8 cellular contexts compared by ENCODE assay signal in genomic region chr18:3441290-3441689, GRCh38. TPM values are rescaled to one million over a fixed set of nuclear protein-coding genes. Genes with fewer than 3 reads are reported as not detected.
DNase-seq lines count a peak whose midpoint lies in the region; ATAC-seq and TF ChIP-seq lines count a peak whose summit lies in the region.

No MANE protein-coding gene starts in this region.

- no peak for TF ChIP-seq EP300 in gastroesophageal sphincter (IDR thresholded peaks at IDR 0.05)

- peak; percentile 67 for ATAC-seq in gastroesophageal sphincter
- ATAC-seq in sciatic nerve, result peak; percentile 76
- ATAC-seq in HG02981 (IDR thresholded peaks at IDR 0.05; ENCODE audit: unreplicated experiment), result no peak

- no peaks in the 10 kb centered on the region for H3K27me3 ChIP-seq in gastroesophageal sphincter

- no peaks in the 10 kb centered on the region for H3K36me3 ChIP-seq in gastroesophageal sphincter

- H3K4me1 ChIP-seq in gastroesophageal sphincter, result peaks cover 0 to 3% (median 2%) of the 10 kb centered on the region in 3 donors

- peak; percentile 7 to 56 for DNase-seq in NCI-H524 (lab: John Stamatoyannopoulos, UW)
- DNase-seq in NCI-H524 treated with DMSO at 0.1 percent for 48 hours (lab: John Stamatoyannopoulos, UW), result no peak
- peak; percentile 64 for DNase-seq in RKO (ENCODE audit: low spot score)
- DNase-seq in sciatic nerve (ENCODE audit: low spot score), result no peak
- no peak for DNase-seq in stimulated activated CD8-positive, alpha-beta memory T cell treated with anti-CD3 and anti-CD28 coated beads, Interleukin-4, amount 100 ng/mL, for 48 hours
- DNase-seq in cerebellum (ENCODE audit: low spot score), result no peak

- H3K4me3 ChIP-seq in gastroesophageal sphincter, result no peak overlapping the region

- 9 to 25% methylated on average over 1 to 2 of the region's 2 CpGs for WGBS in gastroesophageal sphincter (ENCODE audit: low coverage in 1 of 2), 2 donors

- no peak overlapping the region for H3K27ac ChIP-seq in gastroesophageal sphincter

- TF ChIP-seq CTCF in gastroesophageal sphincter (IDR thresholded peaks at IDR 0.05), result peak in 3 of 4 experiments; percentile 28 to 51 (median 30)

- no peaks in the 10 kb centered on the region for H3K9me3 ChIP-seq in gastroesophageal sphincter

- intact Hi-C loops in sciatic nerve (cut with DNase I), result loop anchor here (10.0 kb wide), 1 partner anchor 224 kb away; no protein-coding TSS in a partner anchor

- TF ChIP-seq POLR2A in gastroesophageal sphincter (IDR thresholded peaks at IDR 0.05), result no peak

RNA-seq across cellular contexts. Expression of gene TGIF1, which starts 8.7 kb away (rescaled TPM):
- 10 to 100 TPM; 55.5 to 95.8 (median 77.0) TPM for total RNA-seq in gastroesophageal sphincter
- total RNA-seq in sciatic nerve, result 59.3 TPM
- total RNA-seq in cerebellum, result 30.3 TPM

Comparison
In these comparisons a context has a peak if more than half of its experiments do, and no peak if none do; other contexts are left out.
1. DNase-seq: peak in NCI-H524 (2 of 2) and RKO (single experiment); none in NCI-H524 treated with DMSO at 0.1 percent for 48 hours (single experiment), sciatic nerve (single experiment), stimulated activated CD8-positive, alpha-beta memory T cell treated with anti-CD3 and anti-CD28 coated beads, Interleukin-4, amount 100 ng/mL, for 48 hours (single experiment) and cerebellum (single experiment).